2 cellular contexts compared by ENCODE assay signal in the genomic region with DNA sequence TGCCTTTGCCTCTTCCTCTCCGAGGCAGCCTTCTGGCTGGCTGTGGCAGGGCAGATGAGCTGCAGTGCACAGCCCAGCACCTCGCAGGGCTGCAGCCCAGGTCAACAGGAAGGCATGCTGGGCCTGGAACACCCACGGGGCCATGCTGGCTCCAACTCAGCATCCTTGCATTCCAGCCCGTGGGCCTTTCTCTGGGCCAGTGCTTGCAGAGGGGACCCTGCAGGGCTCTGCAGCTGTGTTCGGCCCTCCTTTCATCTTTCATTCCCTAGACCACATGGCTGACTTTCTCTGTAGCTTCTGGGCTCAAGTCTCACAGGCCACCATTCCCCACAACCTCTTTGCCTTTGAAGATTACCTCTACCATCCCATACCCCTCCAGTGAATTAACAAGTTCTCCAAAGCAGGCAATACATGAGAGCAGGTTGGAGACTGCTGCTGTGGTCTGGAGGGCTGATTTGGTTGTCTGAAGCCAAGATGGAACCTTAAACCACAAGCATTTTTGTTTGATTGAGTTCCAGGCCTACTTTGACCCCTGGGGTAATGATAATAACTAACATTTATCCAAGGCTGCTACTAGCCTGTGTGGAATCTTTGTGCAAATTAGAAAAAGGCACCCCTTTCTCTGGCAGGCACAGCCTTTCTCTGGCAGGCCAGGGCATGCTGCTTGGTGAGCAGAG.
A peak's percentile ranks its signal among the peaks of the same experiment; 100 is the strongest.
TF ChIP-seq lines count a peak whose summit lies in the region.

No MANE protein-coding gene starts in this region.

TF ChIP-seq in IMR-90, 13 proteins besides CTCF, POLR2A, EP300 and RAD21:
- TF ChIP-seq, protein P1, sequence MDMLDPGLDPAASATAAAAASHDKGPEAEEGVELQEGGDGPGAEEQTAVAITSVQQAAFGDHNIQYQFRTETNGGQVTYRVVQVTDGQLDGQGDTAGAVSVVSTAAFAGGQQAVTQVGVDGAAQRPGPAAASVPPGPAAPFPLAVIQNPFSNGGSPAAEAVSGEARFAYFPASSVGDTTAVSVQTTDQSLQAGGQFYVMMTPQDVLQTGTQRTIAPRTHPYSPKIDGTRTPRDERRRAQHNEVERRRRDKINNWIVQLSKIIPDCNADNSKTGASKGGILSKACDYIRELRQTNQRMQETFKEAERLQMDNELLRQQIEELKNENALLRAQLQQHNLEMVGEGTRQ (IDR thresholded peaks at IDR 0.05; ENCODE audit: low read depth, low read length): no peak
- TF ChIP-seq MAFK (IDR thresholded peaks at IDR 0.05; ENCODE audit: low read depth, low read length) (no peak), RCOR1 (IDR thresholded peaks at IDR 0.05; ENCODE audit: insufficient replicate concordance, low read length) (no peak), RFX5 (IDR thresholded peaks at IDR 0.05; ENCODE audit: low read depth, low read length) (no peak), CEBPB (IDR thresholded peaks at IDR 0.05; ENCODE audit: low read depth, low read length) (no peak), FOS (IDR thresholded peaks at IDR 0.05; ENCODE audit: low read depth, low read length) (no peak), SMC3 (IDR thresholded peaks at IDR 0.05; ENCODE audit: low read depth, low read length) (no peak), CHD1 (IDR thresholded peaks at IDR 0.05; ENCODE audit: low read depth, low read length) (no peak), BHLHE40 (IDR thresholded peaks at IDR 0.05; ENCODE audit: low read depth, low read length) (no peak)
- TF ChIP-seq, protein P2, sequence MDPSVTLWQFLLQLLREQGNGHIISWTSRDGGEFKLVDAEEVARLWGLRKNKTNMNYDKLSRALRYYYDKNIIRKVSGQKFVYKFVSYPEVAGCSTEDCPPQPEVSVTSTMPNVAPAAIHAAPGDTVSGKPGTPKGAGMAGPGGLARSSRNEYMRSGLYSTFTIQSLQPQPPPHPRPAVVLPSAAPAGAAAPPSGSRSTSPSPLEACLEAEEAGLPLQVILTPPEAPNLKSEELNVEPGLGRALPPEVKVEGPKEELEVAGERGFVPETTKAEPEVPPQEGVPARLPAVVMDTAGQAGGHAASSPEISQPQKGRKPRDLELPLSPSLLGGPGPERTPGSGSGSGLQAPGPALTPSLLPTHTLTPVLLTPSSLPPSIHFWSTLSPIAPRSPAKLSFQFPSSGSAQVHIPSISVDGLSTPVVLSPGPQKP (IDR thresholded peaks at IDR 0.05; ENCODE audit: borderline replicate concordance, low read depth, low read length): no peak

TF ChIP-seq in K562, 482 proteins besides CTCF, POLR2A, EP300 and RAD21:
- TF ChIP-seq ILK (tag; IDR thresholded peaks at IDR 0.05; ENCODE audit: borderline replicate concordance, low read depth) (no peak), POLR2G (IDR thresholded peaks at IDR 0.05; ENCODE audit: low read depth, low read length) (peak; percentile 39; the same call in 1 of the 2 replicates)
TF ChIP-seq in K562: peak in this region for 1.
